1 cellular context compared by ENCODE assay signal in genomic region chr12:24078318-24078765, GRCh38.
TF ChIP-seq lines count a peak whose summit lies in the region.

No MANE protein-coding gene starts in this region.

TF ChIP-seq in HEK293, 187 proteins besides CTCF, POLR2A, EP300 and RAD21 (continued from another document and continues in another):
- TF ChIP-seq ZNF449 (tag by site-specific recombination; IDR thresholded peaks at IDR 0.05) (no peak), ZNF223 (tag by site-specific recombination; IDR thresholded peaks at IDR 0.05) (no peak), ZBTB8A (tag by site-specific recombination; IDR thresholded peaks at IDR 0.05) (no peak; the same call in 1 of the 2 replicates), ZSCAN23 (tag by site-specific recombination; IDR thresholded peaks at IDR 0.05) (no peak), SP3 (tag by site-specific recombination; IDR thresholded peaks at IDR 0.05) (peak; percentile 46; the same call in 1 of the 2 replicates), GFI1B (tag by site-specific recombination; IDR thresholded peaks at IDR 0.05) (peak; percentile 79; the same call in 1 of the 2 replicates), ZNF596 (tag by site-specific recombination; IDR thresholded peaks at IDR 0.05) (peak; percentile 8; the same call in 1 of the 2 replicates), ZNF16 (tag by site-specific recombination; IDR thresholded peaks at IDR 0.05; ENCODE audit: low read depth) (no peak), OSR2 (tag by site-specific recombination; IDR thresholded peaks at IDR 0.05) (peak; percentile 58; the same call in 1 of the 2 replicates), SETDB1 (IDR thresholded peaks at IDR 0.05; ENCODE audit: insufficient read length, low read length) (no peak), WT1 (tag by site-specific recombination; IDR thresholded peaks at IDR 0.05) (peak; percentile 73), ZNF133 (tag by site-specific recombination; IDR thresholded peaks at IDR 0.05) (no peak), ZNF266 (tag by site-specific recombination; IDR thresholded peaks at IDR 0.05; ENCODE audit: low read depth) (no peak), ZFHX2 (tag by site-specific recombination; conservative IDR thresholded peaks at IDR 0.05) (no peak), ZNF248 (tag by site-specific recombination; IDR thresholded peaks at IDR 0.05) (no peak), ZFP3 (tag by site-specific recombination; IDR thresholded peaks at IDR 0.05; ENCODE audit: low read depth) (no peak), ZNF10 (tag by site-specific recombination; IDR thresholded peaks at IDR 0.05) (0 out of 2 replicates have a peak, but pooled peaks have one; percentile 53), GLI2 (tag by site-specific recombination; IDR thresholded peaks at IDR 0.05; ENCODE audit: borderline replicate concordance, low read depth) (0 out of 2 replicates have a peak, but pooled peaks have one; percentile 46), ZNF677 (tag by site-specific recombination; IDR thresholded peaks at IDR 0.05) (no peak), ZNF426 (tag by site-specific recombination; IDR thresholded peaks at IDR 0.05) (no peak), ZBTB7A (tag by site-specific recombination; IDR thresholded peaks at IDR 0.05; ENCODE audit: low read depth) (no peak), ZNF148 (tag by site-specific recombination; IDR thresholded peaks at IDR 0.05; ENCODE audit: borderline replicate concordance) (no peak), ZNF366 (tag by site-specific recombination; conservative IDR thresholded peaks at IDR 0.05) (peak; percentile 81), ZNF239 (tag by site-specific recombination; IDR thresholded peaks at IDR 0.05) (0 out of 2 replicates have a peak, but pooled peaks have one; percentile 48), ZBTB1 (tag by site-specific recombination; IDR thresholded peaks at IDR 0.05) (no peak), ZNF391 (tag by site-specific recombination; IDR thresholded peaks at IDR 0.05; ENCODE audit: borderline replicate concordance, low read depth) (no peak), KLF8 (tag by site-specific recombination; IDR thresholded peaks at IDR 0.05) (peak; percentile 74), ZNF544 (tag by site-specific recombination; IDR thresholded peaks at IDR 0.05) (no peak), ZNF76 (tag by site-specific recombination; IDR thresholded peaks at IDR 0.05; ENCODE audit: borderline replicate concordance, low read depth) (no peak), ZNF658 (tag by site-specific recombination; IDR thresholded peaks at IDR 0.05) (no peak), ZNF501 (tag by site-specific recombination; IDR thresholded peaks at IDR 0.05) (0 out of 2 replicates have a peak, but pooled peaks have one; percentile 43), TSHZ1 (tag by site-specific recombination; IDR thresholded peaks at IDR 0.05; ENCODE audit: borderline replicate concordance) (no peak; the same call in 1 of the 2 replicates), ZBTB20 (tag by site-specific recombination; IDR thresholded peaks at IDR 0.05) (no peak), ZNF660 (tag by site-specific recombination; IDR thresholded peaks at IDR 0.05) (no peak), TCF7L2 (IDR thresholded peaks at IDR 0.05; ENCODE audit: borderline replicate concordance, low read depth, low read length) (no peak), ZNF184 (tag by site-specific recombination; IDR thresholded peaks at IDR 0.05) (0 out of 2 replicates have a peak, but pooled peaks have one; percentile 17), HOXC10 (CRISPR knock-in tag; IDR thresholded peaks at IDR 0.05) (no peak), ZNF157 (tag by site-specific recombination; IDR thresholded peaks at IDR 0.05) (no peak), ATF2 (tag by site-specific recombination; IDR thresholded peaks at IDR 0.05; ENCODE audit: low read depth) (peak; percentile 78), ZNF488 (tag by site-specific recombination; IDR thresholded peaks at IDR 0.05) (no peak), KLF9 (tag by site-specific recombination; IDR thresholded peaks at IDR 0.05; ENCODE audit: low read depth) (peak; percentile 30; the same call in 1 of the 2 replicates), ZNF292 (tag by site-specific recombination; IDR thresholded peaks at IDR 0.05; ENCODE audit: borderline replicate concordance, low read depth) (no peak), BCL6B (tag by site-specific recombination; IDR thresholded peaks at IDR 0.05) (no peak), PRDM6 (tag by site-specific recombination; IDR thresholded peaks at IDR 0.05) (peak; percentile 30; the same call in 1 of the 2 replicates), ZNF549 (tag by site-specific recombination; IDR thresholded peaks at IDR 0.05) (no peak), HIC1 (tag by site-specific recombination; IDR thresholded peaks at IDR 0.05) (peak; percentile 85)
